Comparison of ENCODE assay signal across 1 cellular context in the genomic region with DNA sequence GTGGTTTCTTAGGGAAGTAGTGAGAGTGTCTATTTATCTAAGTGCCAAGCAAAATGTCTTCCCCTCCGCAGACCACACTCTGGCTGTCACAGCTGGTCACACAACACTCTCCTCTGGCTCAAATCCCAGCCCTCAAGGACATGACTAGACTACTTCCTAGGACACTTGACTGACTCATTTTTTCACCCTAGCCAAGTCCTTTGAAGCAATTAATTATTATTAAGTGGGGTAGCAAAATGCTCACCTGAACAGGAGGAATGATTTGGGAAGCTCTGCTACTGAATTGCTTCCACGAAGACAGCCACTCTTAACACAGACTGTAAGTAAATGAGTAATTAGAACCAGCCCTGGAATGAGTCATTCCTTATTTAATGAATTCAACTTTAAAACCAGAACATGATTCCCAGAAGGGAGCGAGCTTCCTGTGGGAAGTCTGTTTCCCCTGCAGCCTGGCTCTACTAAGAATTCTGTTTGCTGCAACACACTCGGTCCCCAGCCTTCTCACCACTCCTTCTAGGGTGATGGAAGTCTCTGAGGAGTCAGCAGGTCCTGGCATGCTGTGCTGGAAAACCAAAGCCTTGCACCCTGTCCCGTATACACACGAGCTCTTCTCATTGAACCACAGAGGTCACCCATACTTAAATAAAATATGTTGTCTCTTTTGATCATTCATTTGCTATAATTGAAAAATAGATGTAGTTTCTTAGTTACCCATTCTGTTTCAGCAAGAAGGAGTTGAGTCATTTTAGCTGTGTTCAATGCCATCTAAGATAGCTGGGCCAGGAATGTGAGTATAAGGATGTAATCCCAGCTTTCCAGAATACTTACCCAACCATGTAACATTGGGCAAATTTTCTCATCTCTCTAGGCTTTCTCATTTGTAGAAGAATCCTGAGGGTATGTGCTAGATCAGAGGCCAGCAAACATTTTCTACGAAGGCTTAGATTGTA.
TF ChIP-seq lines count a peak whose summit lies in the region.

No MANE protein-coding gene starts in this region.

TF ChIP-seq in SK-N-SH, 30 proteins besides CTCF, POLR2A, EP300 and RAD21 (continued from another document):
- TF ChIP-seq JUND (IDR thresholded peaks at IDR 0.05) (0 out of 2 replicates have a peak, but pooled peaks have one; percentile 32), NFIC (IDR thresholded peaks at IDR 0.05; ENCODE audit: borderline replicate concordance) (no peak), TEAD4 (IDR thresholded peaks at IDR 0.05; ENCODE audit: borderline replicate concordance, insufficient read depth) (0 out of 2 replicates have a peak, but pooled peaks have one; percentile 7)
